Comparison of ENCODE assay signal across 1 cellular context in the genomic region with DNA sequence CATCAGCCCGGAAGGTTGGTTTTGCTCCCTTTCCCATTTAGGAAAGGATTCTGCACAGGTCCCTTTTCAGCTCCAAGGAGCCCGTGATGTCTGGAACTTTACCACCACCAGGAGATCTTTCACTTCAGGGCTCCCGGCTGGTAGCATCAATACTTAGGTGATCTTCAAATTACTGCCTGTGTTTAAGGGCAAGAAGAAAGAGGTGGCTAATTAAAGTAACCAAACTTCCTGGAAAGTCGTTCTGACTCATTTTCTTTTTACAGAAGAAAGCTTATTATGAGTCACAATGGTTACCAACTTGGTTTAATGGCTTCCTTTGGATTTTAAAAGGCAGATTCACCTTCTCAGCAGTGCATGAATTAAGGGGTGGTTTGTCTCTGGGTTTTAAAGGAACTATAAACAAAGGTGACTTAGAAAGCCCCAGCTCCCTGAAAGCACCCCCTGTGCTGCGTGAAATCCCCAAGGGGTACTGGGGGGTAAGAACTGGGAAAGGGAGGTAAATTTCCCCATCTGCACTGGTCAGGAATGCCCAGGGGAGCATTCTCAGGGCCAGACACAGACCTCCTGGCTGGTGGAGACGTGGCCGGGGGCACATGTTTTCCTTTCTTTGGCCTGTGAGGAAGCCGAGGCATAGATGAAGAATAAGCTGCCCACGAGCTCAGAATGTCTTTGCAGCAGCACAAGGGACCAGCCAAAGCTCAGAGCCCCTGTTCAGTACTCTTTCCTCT.
TF ChIP-seq lines count a peak whose summit lies in the region.

No MANE protein-coding gene starts in this region.

TF ChIP-seq in GM23338, 12 proteins besides CTCF, POLR2A, EP300 and RAD21 (continued from another document):
- TF ChIP-seq, protein P1, sequence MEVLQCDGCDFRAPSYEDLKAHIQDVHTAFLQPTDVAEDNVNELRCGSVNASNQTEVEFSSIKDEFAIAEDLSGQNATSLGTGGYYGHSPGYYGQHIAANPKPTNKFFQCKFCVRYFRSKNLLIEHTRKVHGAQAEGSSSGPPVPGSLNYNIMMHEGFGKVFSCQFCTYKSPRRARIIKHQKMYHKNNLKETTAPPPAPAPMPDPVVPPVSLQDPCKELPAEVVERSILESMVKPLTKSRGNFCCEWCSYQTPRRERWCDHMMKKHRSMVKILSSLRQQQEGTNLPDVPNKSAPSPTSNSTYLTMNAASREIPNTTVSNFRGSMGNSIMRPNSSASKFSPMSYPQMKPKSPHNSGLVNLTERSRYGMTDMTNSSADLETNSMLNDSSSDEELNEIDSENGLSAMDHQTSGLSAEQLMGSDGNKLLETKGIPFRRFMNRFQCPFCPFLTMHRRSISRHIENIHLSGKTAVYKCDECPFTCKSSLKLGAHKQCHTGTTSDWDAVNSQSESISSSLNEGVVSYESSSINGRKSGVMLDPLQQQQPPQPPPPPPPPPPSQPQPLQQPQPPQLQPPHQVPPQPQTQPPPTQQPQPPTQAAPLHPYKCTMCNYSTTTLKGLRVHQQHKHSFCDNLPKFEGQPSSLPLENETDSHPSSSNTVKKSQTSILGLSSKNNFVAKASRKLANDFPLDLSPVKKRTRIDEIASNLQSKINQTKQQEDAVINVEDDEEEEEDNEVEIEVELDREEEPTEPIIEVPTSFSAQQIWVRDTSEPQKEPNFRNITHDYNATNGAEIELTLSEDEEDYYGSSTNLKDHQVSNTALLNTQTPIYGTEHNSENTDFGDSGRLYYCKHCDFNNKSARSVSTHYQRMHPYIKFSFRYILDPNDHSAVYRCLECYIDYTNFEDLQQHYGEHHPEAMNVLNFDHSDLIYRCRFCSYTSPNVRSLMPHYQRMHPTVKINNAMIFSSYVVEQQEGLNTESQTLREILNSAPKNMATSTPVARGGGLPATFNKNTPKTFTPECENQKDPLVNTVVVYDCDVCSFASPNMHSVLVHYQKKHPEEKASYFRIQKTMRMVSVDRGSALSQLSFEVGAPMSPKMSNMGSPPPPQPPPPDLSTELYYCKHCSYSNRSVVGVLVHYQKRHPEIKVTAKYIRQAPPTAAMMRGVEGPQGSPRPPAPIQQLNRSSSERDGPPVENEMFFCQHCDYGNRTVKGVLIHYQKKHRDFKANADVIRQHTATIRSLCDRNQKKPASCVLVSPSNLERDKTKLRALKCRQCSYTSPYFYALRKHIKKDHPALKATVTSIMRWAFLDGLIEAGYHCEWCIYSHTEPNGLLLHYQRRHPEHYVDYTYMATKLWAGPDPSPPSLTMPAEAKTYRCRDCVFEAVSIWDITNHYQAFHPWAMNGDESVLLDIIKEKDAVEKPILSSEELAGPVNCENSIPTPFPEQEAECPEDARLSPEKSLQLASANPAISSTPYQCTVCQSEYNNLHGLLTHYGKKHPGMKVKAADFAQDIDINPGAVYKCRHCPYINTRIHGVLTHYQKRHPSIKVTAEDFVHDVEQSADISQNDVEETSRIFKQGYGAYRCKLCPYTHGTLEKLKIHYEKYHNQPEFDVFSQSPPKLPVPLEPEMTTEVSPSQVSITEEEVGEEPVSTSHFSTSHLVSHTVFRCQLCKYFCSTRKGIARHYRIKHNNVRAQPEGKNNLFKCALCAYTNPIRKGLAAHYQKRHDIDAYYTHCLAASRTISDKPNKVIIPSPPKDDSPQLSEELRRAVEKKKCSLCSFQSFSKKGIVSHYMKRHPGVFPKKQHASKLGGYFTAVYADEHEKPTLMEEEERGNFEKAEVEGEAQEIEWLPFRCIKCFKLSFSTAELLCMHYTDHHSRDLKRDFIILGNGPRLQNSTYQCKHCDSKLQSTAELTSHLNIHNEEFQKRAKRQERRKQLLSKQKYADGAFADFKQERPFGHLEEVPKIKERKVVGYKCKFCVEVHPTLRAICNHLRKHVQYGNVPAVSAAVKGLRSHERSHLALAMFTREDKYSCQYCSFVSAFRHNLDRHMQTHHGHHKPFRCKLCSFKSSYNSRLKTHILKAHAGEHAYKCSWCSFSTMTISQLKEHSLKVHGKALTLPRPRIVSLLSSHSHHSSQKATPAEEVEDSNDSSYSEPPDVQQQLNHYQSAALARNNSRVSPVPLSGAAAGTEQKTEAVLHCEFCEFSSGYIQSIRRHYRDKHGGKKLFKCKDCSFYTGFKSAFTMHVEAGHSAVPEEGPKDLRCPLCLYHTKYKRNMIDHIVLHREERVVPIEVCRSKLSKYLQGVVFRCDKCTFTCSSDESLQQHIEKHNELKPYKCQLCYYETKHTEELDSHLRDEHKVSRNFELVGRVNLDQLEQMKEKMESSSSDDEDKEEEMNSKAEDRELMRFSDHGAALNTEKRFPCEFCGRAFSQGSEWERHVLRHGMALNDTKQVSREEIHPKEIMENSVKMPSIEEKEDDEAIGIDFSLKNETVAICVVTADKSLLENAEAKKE (CRISPR knock-in tag; IDR thresholded peaks at IDR 0.05) = no peak
- TF ChIP-seq, protein P2, sequence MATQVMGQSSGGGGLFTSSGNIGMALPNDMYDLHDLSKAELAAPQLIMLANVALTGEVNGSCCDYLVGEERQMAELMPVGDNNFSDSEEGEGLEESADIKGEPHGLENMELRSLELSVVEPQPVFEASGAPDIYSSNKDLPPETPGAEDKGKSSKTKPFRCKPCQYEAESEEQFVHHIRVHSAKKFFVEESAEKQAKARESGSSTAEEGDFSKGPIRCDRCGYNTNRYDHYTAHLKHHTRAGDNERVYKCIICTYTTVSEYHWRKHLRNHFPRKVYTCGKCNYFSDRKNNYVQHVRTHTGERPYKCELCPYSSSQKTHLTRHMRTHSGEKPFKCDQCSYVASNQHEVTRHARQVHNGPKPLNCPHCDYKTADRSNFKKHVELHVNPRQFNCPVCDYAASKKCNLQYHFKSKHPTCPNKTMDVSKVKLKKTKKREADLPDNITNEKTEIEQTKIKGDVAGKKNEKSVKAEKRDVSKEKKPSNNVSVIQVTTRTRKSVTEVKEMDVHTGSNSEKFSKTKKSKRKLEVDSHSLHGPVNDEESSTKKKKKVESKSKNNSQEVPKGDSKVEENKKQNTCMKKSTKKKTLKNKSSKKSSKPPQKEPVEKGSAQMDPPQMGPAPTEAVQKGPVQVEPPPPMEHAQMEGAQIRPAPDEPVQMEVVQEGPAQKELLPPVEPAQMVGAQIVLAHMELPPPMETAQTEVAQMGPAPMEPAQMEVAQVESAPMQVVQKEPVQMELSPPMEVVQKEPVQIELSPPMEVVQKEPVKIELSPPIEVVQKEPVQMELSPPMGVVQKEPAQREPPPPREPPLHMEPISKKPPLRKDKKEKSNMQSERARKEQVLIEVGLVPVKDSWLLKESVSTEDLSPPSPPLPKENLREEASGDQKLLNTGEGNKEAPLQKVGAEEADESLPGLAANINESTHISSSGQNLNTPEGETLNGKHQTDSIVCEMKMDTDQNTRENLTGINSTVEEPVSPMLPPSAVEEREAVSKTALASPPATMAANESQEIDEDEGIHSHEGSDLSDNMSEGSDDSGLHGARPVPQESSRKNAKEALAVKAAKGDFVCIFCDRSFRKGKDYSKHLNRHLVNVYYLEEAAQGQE (IDR thresholded peaks at IDR 0.05; ENCODE audit: unreplicated experiment) = no peak
- TF ChIP-seq POLR2AphosphoS5 (IDR thresholded peaks at IDR 0.05; ENCODE audit: low read depth) = no peak
- TF ChIP-seq ZNF331 (CRISPR knock-in tag; IDR thresholded peaks at IDR 0.05; ENCODE audit: low read depth) = no peak
- no peak for TF ChIP-seq CREB1 (CRISPR knock-in tag; IDR thresholded peaks at IDR 0.05; ENCODE audit: low read depth)
- no peak for TF ChIP-seq JUNB (IDR thresholded peaks at IDR 0.05; ENCODE audit: unreplicated experiment)
- no peak for TF ChIP-seq STAT1 (IDR thresholded peaks at IDR 0.05; ENCODE audit: unreplicated experiment)
- no peak for TF ChIP-seq ZNF114 (CRISPR knock-in tag; IDR thresholded peaks at IDR 0.05)
- TF ChIP-seq, protein P3, sequence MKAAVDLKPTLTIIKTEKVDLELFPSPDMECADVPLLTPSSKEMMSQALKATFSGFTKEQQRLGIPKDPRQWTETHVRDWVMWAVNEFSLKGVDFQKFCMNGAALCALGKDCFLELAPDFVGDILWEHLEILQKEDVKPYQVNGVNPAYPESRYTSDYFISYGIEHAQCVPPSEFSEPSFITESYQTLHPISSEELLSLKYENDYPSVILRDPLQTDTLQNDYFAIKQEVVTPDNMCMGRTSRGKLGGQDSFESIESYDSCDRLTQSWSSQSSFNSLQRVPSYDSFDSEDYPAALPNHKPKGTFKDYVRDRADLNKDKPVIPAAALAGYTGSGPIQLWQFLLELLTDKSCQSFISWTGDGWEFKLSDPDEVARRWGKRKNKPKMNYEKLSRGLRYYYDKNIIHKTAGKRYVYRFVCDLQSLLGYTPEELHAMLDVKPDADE (IDR thresholded peaks at IDR 0.05) = no peak
- no peak for TF ChIP-seq EZH2 (IDR thresholded peaks at IDR 0.05; ENCODE audit: low read depth, unreplicated experiment)
